ENCODE assay signal across 13 cellular contexts in the genomic region with DNA sequence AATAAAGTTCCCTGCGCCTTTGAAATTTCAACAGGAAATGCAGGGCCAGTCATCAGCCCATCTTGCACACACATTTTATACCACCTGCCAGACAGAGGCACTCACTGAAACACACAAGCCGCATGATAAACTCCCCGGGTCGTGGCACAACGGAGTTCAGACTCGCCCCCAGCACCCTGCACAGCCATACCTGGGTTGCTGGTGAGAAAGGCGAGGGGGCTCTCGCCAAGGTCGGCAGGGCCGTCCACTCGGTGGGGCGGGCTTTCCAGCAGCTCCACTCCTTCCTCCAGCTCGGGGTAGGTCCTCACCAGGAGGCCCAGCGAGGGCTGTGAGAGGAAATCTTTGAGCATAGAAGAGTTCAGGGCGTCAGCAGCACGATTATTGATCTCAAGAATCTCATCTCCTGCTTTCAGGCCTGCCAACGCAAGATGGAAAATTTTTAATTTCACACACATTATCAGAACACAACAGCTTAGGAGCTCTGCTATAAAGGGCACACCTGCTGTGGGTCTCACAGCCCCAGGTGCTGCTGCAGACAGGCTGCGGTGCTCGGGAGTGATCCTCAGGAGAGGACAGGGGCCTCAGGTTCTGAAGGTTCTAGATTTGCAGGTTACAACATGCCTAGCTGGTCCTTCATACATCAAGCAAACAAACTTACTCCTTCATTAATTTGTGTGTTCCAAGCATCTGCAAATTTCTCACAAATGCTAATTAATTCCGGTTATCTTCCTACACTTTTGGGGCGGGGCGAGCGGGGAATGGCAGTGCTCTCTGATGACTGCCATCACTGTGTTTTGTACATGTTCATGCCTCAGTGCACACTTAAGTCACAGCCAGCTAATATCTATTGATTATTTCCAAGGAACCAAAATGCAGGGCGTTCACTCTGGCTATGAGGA.
A peak's percentile ranks its signal among the peaks of the same experiment; 100 is the strongest.
DNase-seq lines count a peak whose midpoint lies in the region; ATAC-seq and TF ChIP-seq lines count a peak whose summit lies in the region.
"Had no signal": no experiment of that assay in that cellular context is flagged by ENCODE, and none has a peak within 500 bp of the region (broad histone marks: within the 10 kb centered on the region; RNA-seq: fewer than 3 reads in every experiment).

No MANE protein-coding gene starts in this region.

- no peak overlapping the region for H3K9ac ChIP-seq in DND-41 (ENCODE audit: low read depth, low read length)

- TF ChIP-seq CTCF in DND-41 (IDR thresholded peaks at IDR 0.05; ENCODE audit: borderline replicate concordance, extremely low read depth, low read length, poor library complexity, severe bottlenecking): no peak

- H3K4me2 ChIP-seq in DND-41 (ENCODE audit: insufficient read depth, low read length): no peak overlapping the region

- peaks cover 65% of the 10 kb centered on the region for H3K4me1 Mint-ChIP-seq in activated naive CD8-positive, alpha-beta T cell treated with anti-CD3 and anti-CD28 coated beads for 36 hours

- no peaks in the 10 kb centered on the region for H3K27me3 Mint-ChIP-seq in activated naive CD8-positive, alpha-beta T cell treated with anti-CD3 and anti-CD28 coated beads for 36 hours
- H3K27me3 Mint-ChIP-seq: dendritic cell treated with granulocyte-macrophage colony-stimulating factor and Interleukin-4, amounts not matched to agents 40 ng/mL and 50 ng/mL, for 4 days had no signal

- H2AFZ ChIP-seq in DND-41 (ENCODE audit: low read depth, low read length): no peak overlapping the region

- H3K4me1 ChIP-seq in DND-41 (ENCODE audit: insufficient read depth, low read length): peaks cover 27% of the 10 kb centered on the region
- H3K4me1 ChIP-seq: heart right ventricle, vagina had no signal

- DNase-seq in DND-41 (peak; percentile 20), globus pallidus (ENCODE audit: low spot score) (no peak), NCI-H446 (lab: John Stamatoyannopoulos, UW) (no peak), AG20443 (ENCODE audit: low spot score) (no peak)
- DNase-seq in activated CD4-positive, alpha-beta T cell treated with anti-CD3 and anti-CD28 coated beads, Interleukin-2, amount 50 U/mL, for 48 hours: peak; percentile 67 to 74
- peak; percentile 57 for DNase-seq in activated naive CD8-positive, alpha-beta T cell treated with anti-CD3 and anti-CD28 coated beads for 36 hours
- peak; percentile 70 for DNase-seq in stimulated activated CD4-positive, alpha-beta T cell treated with anti-CD3 and anti-CD28 coated beads, Interleukin-4, amount 100 ng/mL, for 1 hour
- DNase-seq: heart right ventricle, NCI-H146, PC-3 had no signal

- peak overlapping the region; percentile 48 for H3K27ac ChIP-seq in DND-41 (ENCODE audit: low read length)
- H3K27ac ChIP-seq: vagina had no signal

- H3K27me3 ChIP-seq in DND-41 (ENCODE audit: insufficient read depth, low read length, poor library complexity): no peaks in the 10 kb centered on the region
- H3K27me3 ChIP-seq: vagina had no signal

- ATAC-seq in DND-41 (ENCODE audit: insufficient read depth, low read depth): peak; percentile 59
- no peak for ATAC-seq in HG03045 (IDR thresholded peaks at IDR 0.05; ENCODE audit: unreplicated experiment)
- ATAC-seq: heart right ventricle, PC-3 had no signal

- no peaks in the 10 kb centered on the region for H3K9me3 ChIP-seq in DND-41 (ENCODE audit: insufficient read depth, low read length, severe bottlenecking)
- H3K9me3 ChIP-seq: heart right ventricle, vagina had no signal

- peaks cover 3% of the 10 kb centered on the region for H3K9me3 Mint-ChIP-seq in activated naive CD8-positive, alpha-beta T cell treated with anti-CD3 and anti-CD28 coated beads for 36 hours
- H3K9me3 Mint-ChIP-seq: dendritic cell treated with granulocyte-macrophage colony-stimulating factor and Interleukin-4, amounts not matched to agents 40 ng/mL and 50 ng/mL, for 4 days had no signal

- H3K4me3 ChIP-seq in DND-41 (ENCODE audit: low read depth in 1 of 2, low read length in 2 of 2): no peak overlapping the region
- H3K4me3 ChIP-seq: heart right ventricle, vagina had no signal

- H3K36me3 Mint-ChIP-seq in activated naive CD8-positive, alpha-beta T cell treated with anti-CD3 and anti-CD28 coated beads for 36 hours: peaks cover 38% of the 10 kb centered on the region

- no peaks in the 10 kb centered on the region for H3K79me2 ChIP-seq in DND-41 (ENCODE audit: insufficient read depth, low read length)

- H4K20me1 ChIP-seq in DND-41 (ENCODE audit: insufficient read depth, low read length): no peaks in the 10 kb centered on the region

- H3K27ac Mint-ChIP-seq in activated naive CD8-positive, alpha-beta T cell treated with anti-CD3 and anti-CD28 coated beads for 36 hours: peak overlapping the region; percentile 98
- H3K27ac Mint-ChIP-seq: dendritic cell treated with granulocyte-macrophage colony-stimulating factor and Interleukin-4, amounts not matched to agents 40 ng/mL and 50 ng/mL, for 4 days had no signal

- peak overlapping the region; percentile 93 for H3K4me3 Mint-ChIP-seq in activated naive CD8-positive, alpha-beta T cell treated with anti-CD3 and anti-CD28 coated beads for 36 hours
- H3K4me3 Mint-ChIP-seq: dendritic cell treated with granulocyte-macrophage colony-stimulating factor and Interleukin-4, amounts not matched to agents 40 ng/mL and 50 ng/mL, for 4 days had no signal

- H3K36me3 ChIP-seq in DND-41 (ENCODE audit: insufficient read depth, low read length): peaks cover 3% of the 10 kb centered on the region; the same call in 1 of the 2 replicates
- H3K36me3 ChIP-seq: heart right ventricle, vagina had no signal

Comparison
In these comparisons a context has a peak if more than half of its experiments do, and no peak if none do; other contexts are left out.
1. DNase-seq: peak in DND-41 (single experiment), activated CD4-positive, alpha-beta T cell treated with anti-CD3 and anti-CD28 coated beads, Interleukin-2, amount 50 U/mL, for 48 hours (2 of 2), activated naive CD8-positive, alpha-beta T cell treated with anti-CD3 and anti-CD28 coated beads for 36 hours (single experiment) and stimulated activated CD4-positive, alpha-beta T cell treated with anti-CD3 and anti-CD28 coated beads, Interleukin-4, amount 100 ng/mL, for 1 hour (single experiment); none in globus pallidus (single experiment), NCI-H446 (0 of 2) and AG20443 (single experiment).